Comparison of ENCODE assay signal across 1 cellular context in genomic region chr5:111800351-111800750, GRCh38.
TF ChIP-seq lines count a peak whose summit lies in the region.

No MANE protein-coding gene starts in this region.

TF ChIP-seq in WTC11, 78 proteins besides CTCF, POLR2A, EP300 and RAD21 (continued from another document):
- TF ChIP-seq PRDM15 (CRISPR knock-in tag; IDR thresholded peaks at IDR 0.05) = no peak
- TF ChIP-seq USF2 (CRISPR knock-in tag; IDR thresholded peaks at IDR 0.05) = no peak
- TF ChIP-seq PRRX2 (CRISPR knock-in tag; IDR thresholded peaks at IDR 0.05) = no peak
